In genomic region chr2:96204836-96205235, GRCh38 we compare ENCODE assay signal across 10 cellular contexts. TPM values are rescaled to one million over a fixed set of nuclear protein-coding genes. Genes with fewer than 3 reads are reported as not detected.
A peak's percentile ranks its signal among the peaks of the same experiment; 100 is the strongest.
DNase-seq lines count a peak whose midpoint lies in the region; ATAC-seq, FAIRE-seq and TF ChIP-seq lines count a peak whose summit lies in the region.
"Had no signal": no experiment of that assay in that cellular context is flagged by ENCODE, and none has a peak within 500 bp of the region (broad histone marks: within the 10 kb centered on the region; RNA-seq: fewer than 3 reads in every experiment).

No MANE protein-coding gene starts in this region.

- H3K4me1 ChIP-seq in esophagus muscularis mucosa = peaks cover 60 to 87% (median 85%) of the 10 kb centered on the region in 4 donors
- H3K4me1 ChIP-seq in sigmoid colon = peaks cover 0 to 82% (median 71%) of the 10 kb centered on the region in 4 donors

- H3K27ac ChIP-seq in VCaP (peak overlapping the region; percentile 39), esophagus muscularis mucosa (replicated peaks in 1 of 4) (peak overlapping the region; percentile 71 to 78 (median 72)), sigmoid colon (peak overlapping the region; percentile 56 to 71 (median 66))

- H3K9me3 ChIP-seq in esophagus muscularis mucosa = no peaks in the 10 kb centered on the region
- no peaks in the 10 kb centered on the region for H3K9me3 ChIP-seq in sigmoid colon

- no peak for FAIRE-seq in HTR-8/SVneo (lab: Jason Lieb, UNC)
- FAIRE-seq: H54 had no signal

- TF ChIP-seq EP300 in esophagus muscularis mucosa (IDR thresholded peaks at IDR 0.05) (no peak), sigmoid colon (IDR thresholded peaks at IDR 0.05) (no peak)

- intact Hi-C loops in esophagus muscularis mucosa (cut with DNase I) (no loop called here), sigmoid colon (cut with DNase I) (loop anchor here (5.0 kb wide), 1 partner anchor 332 kb away; the partner anchor contains the start of gene ARID5A)

- H3K36me3 ChIP-seq in esophagus muscularis mucosa (no peaks in the 10 kb centered on the region), sigmoid colon (no peaks in the 10 kb centered on the region)

- 32% methylated on average over 2 of the region's 2 CpGs for WGBS in esophagus muscularis mucosa
- 40 to 65% methylated on average over 2 of the region's 2 CpGs for WGBS in sigmoid colon, 2 donors

- no peak for TF ChIP-seq POLR2A in esophagus muscularis mucosa (IDR thresholded peaks at IDR 0.05; ENCODE audit: low read depth)
- TF ChIP-seq POLR2A in sigmoid colon (IDR thresholded peaks at IDR 0.05) = no peak

- H3K27me3 ChIP-seq in esophagus muscularis mucosa (no peaks in the 10 kb centered on the region), sigmoid colon (no peaks in the 10 kb centered on the region)

- DNase-seq in GM12864 (ENCODE audit: low read depth) (no peak), esophagus muscularis mucosa (ENCODE audit: extremely low spot score) (no peak), sigmoid colon (no peak), COR-L47 (lab: John Stamatoyannopoulos, UW) (no peak), HTR-8/SVneo (ENCODE audit: insufficient read length, low spot score) (no peak), kidney tubule cell (ENCODE audit: low spot score) (no peak)
- DNase-seq: stimulated activated CD4-positive, alpha-beta T cell treated with anti-CD3 and anti-CD28 coated beads, Interleukin-4, amount 100 ng/mL, for 4 hours had no signal

- no peak for ATAC-seq in GM18511 (IDR thresholded peaks at IDR 0.05; ENCODE audit: unreplicated experiment)

- H3K4me3 ChIP-seq in GM12864 (ENCODE audit: low read depth, low read length) (peak overlapping the region; percentile 26; the same call in 1 of the 2 replicates), esophagus muscularis mucosa (peak overlapping the region in 3 of 4 donors; percentile 23 to 33 (median 27)), sigmoid colon (no peak overlapping the region)

- TF ChIP-seq CTCF in GM12864 (IDR thresholded peaks at IDR 0.05; ENCODE audit: low read depth, low read length, missing control alignments) = no peak
- no peak for TF ChIP-seq CTCF in VCaP (conservative IDR thresholded peaks at IDR 0.05)
- no peak for TF ChIP-seq CTCF in esophagus muscularis mucosa (IDR thresholded peaks at IDR 0.05)
- TF ChIP-seq CTCF in sigmoid colon (IDR thresholded peaks at IDR 0.05) = no peak

RNA-seq across cellular contexts. Expression of gene STARD7, which starts 3.8 kb away (rescaled TPM):
- 100 to 1,000 TPM in 1 of 4 donors, 10 to 100 TPM in 3; 85.0 to 110 (median 92.2) TPM for total RNA-seq in esophagus muscularis mucosa
- 10 to 100 TPM; 50.4 to 88.5 (median 73.1) TPM for total RNA-seq in sigmoid colon
- polyA plus RNA-seq in sigmoid colon = 10 to 100 TPM; 39.6 to 74.6 (median 40.5) TPM

RNA-seq across cellular contexts. Expression of gene DUSP2, which starts 59.6 kb away (rescaled TPM):
- total RNA-seq in esophagus muscularis mucosa (1 to 10 TPM; 1.1 to 5.5 (median 1.7) TPM), sigmoid colon (1 to 10 TPM in 3 of 4 donors, not detected in 1; 2.5 to 6.7 (median 3.0) TPM)
- 10 to 100 TPM in 1 of 3 donors, 1 to 10 TPM in 2; 1.2 to 17.4 (median 1.2) TPM for polyA plus RNA-seq in sigmoid colon

Comparison
In these comparisons a context has a peak if more than half of its experiments do, and no peak if none do; other contexts are left out.
1. H3K4me3 ChIP-seq: peak in GM12864 (single experiment) and esophagus muscularis mucosa (3 of 4); none in sigmoid colon (0 of 4).
2. Peak in every context shown above with its lines, with median percentiles within 50 percentile points of each other: H3K27ac ChIP-seq.